8 cellular contexts compared by ENCODE assay signal in the genomic region with DNA sequence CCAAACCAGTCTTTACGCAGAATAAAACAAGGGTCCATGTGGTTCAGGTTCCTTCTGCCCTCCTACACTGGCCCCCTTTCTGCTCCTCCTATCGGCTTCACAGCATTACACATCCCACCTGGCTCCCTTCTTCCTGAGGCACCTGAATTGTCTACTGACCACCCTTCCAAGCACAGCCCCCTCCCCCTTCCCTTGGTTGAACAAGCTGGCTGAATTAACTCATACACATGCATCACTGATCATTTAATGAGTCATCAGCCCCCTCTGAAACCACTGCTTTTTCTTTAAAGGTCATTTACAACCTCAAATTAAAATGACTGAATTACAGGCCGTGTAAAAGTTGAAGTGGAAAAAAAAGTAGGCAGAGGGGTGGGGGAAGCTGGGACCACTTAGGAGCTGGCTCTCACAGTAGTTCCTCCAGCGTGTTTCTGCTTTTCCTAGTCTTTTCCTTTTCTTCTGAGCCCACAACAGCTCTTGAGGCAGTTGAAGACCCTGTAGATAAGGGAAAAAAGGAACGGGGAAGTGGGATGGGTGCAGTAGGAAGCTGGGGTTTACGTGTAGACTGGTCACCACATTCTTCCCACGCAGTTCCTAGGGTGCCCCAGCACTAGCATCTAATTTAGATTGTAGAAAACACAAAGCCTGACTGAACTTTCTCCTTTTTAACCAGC.
DNase-seq lines count a peak whose midpoint lies in the region; ATAC-seq and TF ChIP-seq lines count a peak whose summit lies in the region.

No MANE protein-coding gene starts in this region.

- no peak overlapping the region for H3K27ac ChIP-seq in GM23338 (ENCODE audit: low read depth)

- DNase-seq in GM12864 (ENCODE audit: low read depth): peak; percentile 50
- no peak for DNase-seq in GM23338 (ENCODE audit: low spot score)
- peak; percentile 57 for DNase-seq in NCI-H226
- peak; percentile 73 for DNase-seq in amniotic epithelial cell (ENCODE audit: low read depth)
- peak; percentile 84 for DNase-seq in non-pigmented ciliary epithelial cell (ENCODE audit: low read depth)
- DNase-seq in nucleus accumbens (lab: John Stamatoyannopoulos, UW): no peak
- no peak for DNase-seq in GM19238 (ENCODE audit: insufficient read length, low spot score)

- peaks cover 24% of the 10 kb centered on the region for H3K4me1 Mint-ChIP-seq in GM23338

- H3K36me3 Mint-ChIP-seq in GM23338 (ENCODE audit: low read depth): no peaks in the 10 kb centered on the region

- H3K27me3 Mint-ChIP-seq in GM23338 (ENCODE audit: insufficient read depth, low read depth, poor library complexity): peaks cover 11% of the 10 kb centered on the region

- H3K27me3 ChIP-seq in GM23338 (ENCODE audit: insufficient read depth): no peaks in the 10 kb centered on the region

- TF ChIP-seq CTCF in GM12864 (IDR thresholded peaks at IDR 0.05; ENCODE audit: low read depth, low read length, missing control alignments) (no peak), GM23338 (conservative IDR thresholded peaks at IDR 0.05; ENCODE audit: low read depth in 2 of 2) (no peak)

- no peak overlapping the region for H2AFZ ChIP-seq in GM23338

- 0 out of 2 replicates have a peak, but pooled peaks cover 16% of the 10 kb centered on the region for H4K20me1 ChIP-seq in GM23338 (replicated peaks; ENCODE audit: insufficient read depth)

- no peak overlapping the region for H3K4me2 ChIP-seq in GM23338

- H3K4me3 ChIP-seq in GM12864 (ENCODE audit: low read depth, low read length) (no peak overlapping the region), GM23338 (no peak overlapping the region)

- no peaks in the 10 kb centered on the region for H3K9me2 ChIP-seq in GM23338 (ENCODE audit: insufficient read depth)

- no peak overlapping the region for H3K4me3 Mint-ChIP-seq in GM23338

- H3K36me3 ChIP-seq in GM23338 (ENCODE audit: insufficient read depth): no peaks in the 10 kb centered on the region

- peaks cover 4% of the 10 kb centered on the region; the same call in 1 of the 2 replicates for H3K4me1 ChIP-seq in GM23338 (ENCODE audit: insufficient read depth)

- peak overlapping the region; percentile 24; the same call in 1 of the 2 replicates for H3K27ac Mint-ChIP-seq in GM23338

- H3K79me2 ChIP-seq in GM23338 (replicated peaks; ENCODE audit: insufficient read depth): peaks cover 12% of the 10 kb centered on the region

- no peak for ATAC-seq in GM23338
- ATAC-seq in GM21515 (IDR thresholded peaks at IDR 0.05; ENCODE audit: unreplicated experiment): no peak

- no peaks in the 10 kb centered on the region for H3F3A ChIP-seq in GM23338 (replicated peaks; ENCODE audit: low read depth)

- no peaks in the 10 kb centered on the region for H3K9me3 Mint-ChIP-seq in GM23338

TF ChIP-seq in GM23338, 12 proteins besides CTCF, POLR2A, EP300 and RAD21 (continues in another document):
- TF ChIP-seq, protein P1, sequence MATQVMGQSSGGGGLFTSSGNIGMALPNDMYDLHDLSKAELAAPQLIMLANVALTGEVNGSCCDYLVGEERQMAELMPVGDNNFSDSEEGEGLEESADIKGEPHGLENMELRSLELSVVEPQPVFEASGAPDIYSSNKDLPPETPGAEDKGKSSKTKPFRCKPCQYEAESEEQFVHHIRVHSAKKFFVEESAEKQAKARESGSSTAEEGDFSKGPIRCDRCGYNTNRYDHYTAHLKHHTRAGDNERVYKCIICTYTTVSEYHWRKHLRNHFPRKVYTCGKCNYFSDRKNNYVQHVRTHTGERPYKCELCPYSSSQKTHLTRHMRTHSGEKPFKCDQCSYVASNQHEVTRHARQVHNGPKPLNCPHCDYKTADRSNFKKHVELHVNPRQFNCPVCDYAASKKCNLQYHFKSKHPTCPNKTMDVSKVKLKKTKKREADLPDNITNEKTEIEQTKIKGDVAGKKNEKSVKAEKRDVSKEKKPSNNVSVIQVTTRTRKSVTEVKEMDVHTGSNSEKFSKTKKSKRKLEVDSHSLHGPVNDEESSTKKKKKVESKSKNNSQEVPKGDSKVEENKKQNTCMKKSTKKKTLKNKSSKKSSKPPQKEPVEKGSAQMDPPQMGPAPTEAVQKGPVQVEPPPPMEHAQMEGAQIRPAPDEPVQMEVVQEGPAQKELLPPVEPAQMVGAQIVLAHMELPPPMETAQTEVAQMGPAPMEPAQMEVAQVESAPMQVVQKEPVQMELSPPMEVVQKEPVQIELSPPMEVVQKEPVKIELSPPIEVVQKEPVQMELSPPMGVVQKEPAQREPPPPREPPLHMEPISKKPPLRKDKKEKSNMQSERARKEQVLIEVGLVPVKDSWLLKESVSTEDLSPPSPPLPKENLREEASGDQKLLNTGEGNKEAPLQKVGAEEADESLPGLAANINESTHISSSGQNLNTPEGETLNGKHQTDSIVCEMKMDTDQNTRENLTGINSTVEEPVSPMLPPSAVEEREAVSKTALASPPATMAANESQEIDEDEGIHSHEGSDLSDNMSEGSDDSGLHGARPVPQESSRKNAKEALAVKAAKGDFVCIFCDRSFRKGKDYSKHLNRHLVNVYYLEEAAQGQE (IDR thresholded peaks at IDR 0.05; ENCODE audit: unreplicated experiment): no peak
- TF ChIP-seq EZH2 (IDR thresholded peaks at IDR 0.05; ENCODE audit: low read depth, unreplicated experiment): no peak
- no peak for TF ChIP-seq NANOG (IDR thresholded peaks at IDR 0.05; ENCODE audit: borderline replicate concordance)
- TF ChIP-seq, protein P2, sequence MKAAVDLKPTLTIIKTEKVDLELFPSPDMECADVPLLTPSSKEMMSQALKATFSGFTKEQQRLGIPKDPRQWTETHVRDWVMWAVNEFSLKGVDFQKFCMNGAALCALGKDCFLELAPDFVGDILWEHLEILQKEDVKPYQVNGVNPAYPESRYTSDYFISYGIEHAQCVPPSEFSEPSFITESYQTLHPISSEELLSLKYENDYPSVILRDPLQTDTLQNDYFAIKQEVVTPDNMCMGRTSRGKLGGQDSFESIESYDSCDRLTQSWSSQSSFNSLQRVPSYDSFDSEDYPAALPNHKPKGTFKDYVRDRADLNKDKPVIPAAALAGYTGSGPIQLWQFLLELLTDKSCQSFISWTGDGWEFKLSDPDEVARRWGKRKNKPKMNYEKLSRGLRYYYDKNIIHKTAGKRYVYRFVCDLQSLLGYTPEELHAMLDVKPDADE (IDR thresholded peaks at IDR 0.05): no peak
- TF ChIP-seq POLR2AphosphoS5 (IDR thresholded peaks at IDR 0.05; ENCODE audit: low read depth): no peak
- no peak for TF ChIP-seq ZNF331 (CRISPR knock-in tag; IDR thresholded peaks at IDR 0.05; ENCODE audit: low read depth)
- no peak for TF ChIP-seq CREB1 (CRISPR knock-in tag; IDR thresholded peaks at IDR 0.05; ENCODE audit: low read depth)
- no peak for TF ChIP-seq JUNB (IDR thresholded peaks at IDR 0.05; ENCODE audit: unreplicated experiment)
- TF ChIP-seq STAT1 (IDR thresholded peaks at IDR 0.05; ENCODE audit: unreplicated experiment): no peak
- TF ChIP-seq ZNF114 (CRISPR knock-in tag; IDR thresholded peaks at IDR 0.05): no peak

Comparison
In these comparisons a context has a peak if more than half of its experiments do, and no peak if none do; other contexts are left out.
1. DNase-seq: peak in GM12864 (single experiment), NCI-H226 (single experiment), amniotic epithelial cell (single experiment) and non-pigmented ciliary epithelial cell (single experiment); none in GM23338 (single experiment), nucleus accumbens (0 of 56) and GM19238 (single experiment).